6 cellular contexts compared by ENCODE assay signal in the genomic region with DNA sequence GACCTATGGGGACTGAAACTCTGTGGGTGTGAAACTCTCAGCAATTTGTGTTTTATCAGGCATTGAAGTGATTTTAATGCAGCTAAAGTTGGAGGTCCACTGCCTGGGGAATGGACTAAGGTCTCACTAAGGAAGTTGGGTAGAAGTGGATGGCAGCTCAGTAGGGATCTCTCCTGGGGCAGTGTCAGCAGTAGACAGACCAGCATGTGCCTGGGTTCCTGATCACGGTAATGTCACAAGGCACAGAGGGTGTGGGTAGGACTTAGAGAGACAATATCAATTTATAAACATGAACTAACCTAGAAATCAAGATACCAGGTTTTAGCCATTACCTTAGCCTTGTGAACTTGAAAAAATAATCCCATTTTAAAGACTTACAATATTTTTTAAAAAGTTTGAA.
"Had no signal": no experiment of that assay in that cellular context is flagged by ENCODE, and none has a peak within 500 bp of the region (broad histone marks: within the 10 kb centered on the region; RNA-seq: fewer than 3 reads in every experiment).

No MANE protein-coding gene starts in this region.

- H3K4me2 ChIP-seq: GM23338 had no signal

- H3K4me3 ChIP-seq: GM23338, K562 had no signal

- H2AFZ ChIP-seq: GM23338 had no signal

- ATAC-seq: GM23338, K562 had no signal

- DNase-seq: H9, HCEC 1CT, IMR-90, KG1 had no signal
